ENCODE assay signal across 25 cellular contexts in genomic region chr7:157981778-157982177, GRCh38.
"Had no signal": no experiment of that assay in that cellular context is flagged by ENCODE, and none has a peak within 500 bp of the region (broad histone marks: within the 10 kb centered on the region; RNA-seq: fewer than 3 reads in every experiment).

No MANE protein-coding gene starts in this region.

- DNase-seq: activated CD4-positive, alpha-beta memory T cell treated with anti-CD3 and anti-CD28 coated beads, Interleukin-2, amount 10 ng/mL, durations not matched to agents 7 days and 5 days; activated CD4-positive, alpha-beta T cell treated with anti-CD3 and anti-CD28 coated beads, Interleukin-2, amount 50 U/mL, for 1 hour; activated CD4-positive, CD25-positive, alpha-beta regulatory T cell; activated gamma-delta T cell; activated naive CD4-positive, alpha-beta T cell treated with anti-CD3 and anti-CD28 coated beads for 36 hours; activated T-cell treated with anti-CD3 and anti-CD28 coated beads for 4 hours; activated T-cell treated with anti-CD3 and anti-CD28 coated beads, Interleukin-2, amount 50 U/mL, for 48 hours; amygdala; Kasumi-1; KBM-7; NCI-H1048; NCI-H146; NCI-H187 treated with DMSO at 0.1 percent for 48 hours; NCI-H2081 treated with DMSO at 0.1 percent for 48 hours; NCI-H345; NCI-H510A; NCI-H526 treated with DMSO at 0.1 percent for 48 hours; NCI-H82; T-helper 1 cell had no signal

- H3K27ac ChIP-seq: cardiac muscle cell, SK-N-MC, VCaP had no signal

- H3K27me3 ChIP-seq: cardiac muscle cell had no signal

- FAIRE-seq: astrocyte had no signal

- H3K4me3 ChIP-seq: cardiac muscle cell, SK-N-MC had no signal

- H3K36me3 ChIP-seq: cardiac muscle cell had no signal

- ATAC-seq: activated T-helper 17 cell treated with anti-CD3 and anti-CD28 coated beads, Interleukin-2, amount 50 U/mL, for 72 hours; Right ventricle myocardium inferior had no signal
